ENCODE assay signal across 9 cellular contexts in genomic region chr12:46661161-46661845, GRCh38.
DNase-seq lines count a peak whose midpoint lies in the region; ATAC-seq and TF ChIP-seq lines count a peak whose summit lies in the region.
"Had no signal": no experiment of that assay in that cellular context is flagged by ENCODE, and none has a peak within 500 bp of the region (broad histone marks: within the 10 kb centered on the region; RNA-seq: fewer than 3 reads in every experiment).

No MANE protein-coding gene starts in this region.

- H3K27me3 ChIP-seq in heart right ventricle (no peaks in the 10 kb centered on the region), prostate gland (replicated peaks; ENCODE audit: insufficient read depth) (no peaks in the 10 kb centered on the region)

- H3K4me1 ChIP-seq in heart right ventricle (peaks cover 4 to 62% (median 43%) of the 10 kb centered on the region in 9 donors), prostate gland (replicated peaks) (no peaks in the 10 kb centered on the region)

- ATAC-seq in HG03196 (IDR thresholded peaks at IDR 0.05; ENCODE audit: unreplicated experiment) (peak; percentile 62), heart right ventricle (peak; percentile 81 to 88 (median 84))

- no peak for TF ChIP-seq POLR2A in prostate gland (IDR thresholded peaks at IDR 0.05)

- no peak overlapping the region for H3K4me3 Mint-ChIP-seq in activated naive CD8-positive, alpha-beta T cell treated with anti-CD3 and anti-CD28 coated beads for 36 hours
- H3K4me3 Mint-ChIP-seq: activated naive CD4-positive, alpha-beta T cell treated with anti-CD3 and anti-CD28 coated beads, Interleukin-2, amount 50 U/mL, for 24 hours had no signal

- DNase-seq in DMS 273 treated with DMSO at 0.1 percent for 48 hours (lab: John Stamatoyannopoulos, UW) (peak; percentile 61), GM19240 (ENCODE audit: insufficient read length, low spot score) (peak; percentile 17), NCI-H226 (peak; percentile 59), heart right ventricle (peak in 1 of 2 donors; percentile 60), prostate gland (ENCODE audit: low spot score) (peak; percentile 33)
- DNase-seq in activated naive CD8-positive, alpha-beta T cell treated with anti-CD3 and anti-CD28 coated beads for 36 hours, result no peak
- no peak for DNase-seq in stimulated activated CD4-positive, alpha-beta T cell treated with anti-CD3 and anti-CD28 coated beads, Interleukin-2, amount 100 ng/mL, for 48 hours

- intact Hi-C loops in heart right ventricle (cut with DNase I), result loop anchor here (2.0 to 10.0 kb wide), 13 partner anchors 189 to 671 kb away; partner anchors contain the start of genes SLC38A2 (in 4 of the 10) and SCAF11 (in 2 of the 10)
- intact Hi-C loops in prostate gland (cut with DNase I), result loop anchor here (2.0 to 10.0 kb wide), 3 partner anchors 289 to 514 kb away; partner anchors contain the start of genes SLC38A1 and SLC38A2

- H3K36me3 ChIP-seq in heart right ventricle, result no peaks in the 10 kb centered on the region
- H3K36me3 ChIP-seq in prostate gland, result no peaks in the 10 kb centered on the region

- no peaks in the 10 kb centered on the region for H3K9me3 ChIP-seq in heart right ventricle
- no peaks in the 10 kb centered on the region for H3K9me3 ChIP-seq in prostate gland

- no peak overlapping the region for H3K4me3 ChIP-seq in heart right ventricle
- no peak overlapping the region for H3K4me3 ChIP-seq in prostate gland

- WGBS in heart right ventricle, 2 donors, result 31 to 35% methylated on average over 2 of the region's 2 CpGs
- 62% methylated on average over 2 of the region's 2 CpGs for WGBS in prostate gland

- peak; percentile 50 to 91 (median 84) for TF ChIP-seq CTCF in heart right ventricle (IDR thresholded peaks at IDR 0.05)
- peak in 3 of 4 experiments; percentile 72 to 84 (median 78) for TF ChIP-seq CTCF in prostate gland (IDR thresholded peaks at IDR 0.05)

- H3K27ac Mint-ChIP-seq in activated naive CD8-positive, alpha-beta T cell treated with anti-CD3 and anti-CD28 coated beads for 36 hours, result peak overlapping the region; percentile 44

- H3K9me3 Mint-ChIP-seq in activated naive CD8-positive, alpha-beta T cell treated with anti-CD3 and anti-CD28 coated beads for 36 hours, result no peaks in the 10 kb centered on the region
- H3K9me3 Mint-ChIP-seq: activated naive CD4-positive, alpha-beta T cell treated with anti-CD3 and anti-CD28 coated beads, Interleukin-2, amount 50 U/mL, for 24 hours had no signal

- H3K27me3 Mint-ChIP-seq in activated naive CD8-positive, alpha-beta T cell treated with anti-CD3 and anti-CD28 coated beads for 36 hours, result no peaks in the 10 kb centered on the region
- H3K27me3 Mint-ChIP-seq: activated naive CD4-positive, alpha-beta T cell treated with anti-CD3 and anti-CD28 coated beads, Interleukin-2, amount 50 U/mL, for 24 hours had no signal

- peaks cover 32% of the 10 kb centered on the region for H3K4me1 Mint-ChIP-seq in activated naive CD8-positive, alpha-beta T cell treated with anti-CD3 and anti-CD28 coated beads for 36 hours

- H3K36me3 Mint-ChIP-seq in activated naive CD8-positive, alpha-beta T cell treated with anti-CD3 and anti-CD28 coated beads for 36 hours, result no peaks in the 10 kb centered on the region
- H3K36me3 Mint-ChIP-seq: activated naive CD4-positive, alpha-beta T cell treated with anti-CD3 and anti-CD28 coated beads, Interleukin-2, amount 50 U/mL, for 24 hours had no signal

- H3K27ac ChIP-seq in heart right ventricle (peak overlapping the region in 8 of 10 donors; percentile 34 to 73 (median 65)), prostate gland (peak overlapping the region in 1 of 2 donors; percentile 1)

Comparison
In these comparisons a context has a peak if more than half of its experiments do, and no peak if none do; other contexts are left out.
1. DNase-seq: peak in DMS 273 treated with DMSO at 0.1 percent for 48 hours (single experiment), GM19240 (single experiment), NCI-H226 (single experiment) and prostate gland (single experiment); none in activated naive CD8-positive, alpha-beta T cell treated with anti-CD3 and anti-CD28 coated beads for 36 hours (single experiment) and stimulated activated CD4-positive, alpha-beta T cell treated with anti-CD3 and anti-CD28 coated beads, Interleukin-2, amount 100 ng/mL, for 48 hours (0 of 2).